27 cellular contexts compared by ENCODE assay signal in genomic region chrX:145563159-145563558, GRCh38.
DNase-seq lines count a peak whose midpoint lies in the region; FAIRE-seq and TF ChIP-seq lines count a peak whose summit lies in the region.
"Had no signal": no experiment of that assay in that cellular context is flagged by ENCODE, and none has a peak within 500 bp of the region (broad histone marks: within the 10 kb centered on the region; RNA-seq: fewer than 3 reads in every experiment).

No MANE protein-coding gene starts in this region.

- no peak overlapping the region for H3K27ac Mint-ChIP-seq in astrocyte (ENCODE audit: unreplicated experiment)
- peak overlapping the region; percentile 78 for H3K27ac Mint-ChIP-seq in neural crest cell (ENCODE audit: unreplicated experiment)
- H3K27ac Mint-ChIP-seq: B cell; CD4-positive, alpha-beta T cell; CD8-positive, alpha-beta T cell had no signal

- H3K27me3 Mint-ChIP-seq in astrocyte (ENCODE audit: low read depth, unreplicated experiment) (no peaks in the 10 kb centered on the region), neural crest cell (ENCODE audit: low read depth) (no peaks in the 10 kb centered on the region)
- H3K27me3 Mint-ChIP-seq: B cell; CD4-positive, alpha-beta T cell had no signal

- H3K9me3 ChIP-seq in HUES48 (ENCODE audit: control insufficient read depth, insufficient read depth, low read length) (peaks cover 9% of the 10 kb centered on the region; the same call in 1 of the 2 replicates), MM.1S (replicated peaks; ENCODE audit: insufficient read depth, low read length) (no peaks in the 10 kb centered on the region), astrocyte (ENCODE audit: insufficient read depth, low read depth, low read length) (no peaks in the 10 kb centered on the region)
- H3K9me3 ChIP-seq: A549; BLaER1 treated with 17β-estradiol and CSF1 and Interleukin-3, amounts not matched to agents 10 nM and 100 nM; Caco-2 had no signal

- H3K4me2 ChIP-seq in MM.1S (ENCODE audit: low read depth, low read length) (no peak overlapping the region), astrocyte (ENCODE audit: low read length) (no peak overlapping the region)
- H3K4me2 ChIP-seq: A549; BLaER1 treated with 17β-estradiol and CSF1 and Interleukin-3, amounts not matched to agents 10 nM and 100 nM had no signal

- H3K4me3 ChIP-seq in HUES48 (ENCODE audit: low read depth, low read length) = peak overlapping the region; percentile 27; the same call in 1 of the 2 replicates
- no peak overlapping the region for H3K4me3 ChIP-seq in MM.1S (ENCODE audit: low read length)
- no peak overlapping the region for H3K4me3 ChIP-seq in astrocyte (ENCODE audit: insufficient read depth, low read depth, low read length)
- H3K4me3 ChIP-seq: A549; BLaER1 treated with 17β-estradiol and CSF1 and Interleukin-3, amounts not matched to agents 10 nM and 100 nM; GM12878 had no signal

- DNase-seq in MM.1S (no peak), astrocyte (ENCODE audit: low read depth) (no peak), neural crest cell (ENCODE audit: low read depth, low spot score) (no peak), NCI-H2081 treated with DMSO at 0.1 percent for 48 hours (lab: John Stamatoyannopoulos, UW) (no peak), NCI-H82 (lab: John Stamatoyannopoulos, UW) (no peak), activated gamma-delta T cell treated with Interleukin-2 at 50 U/mL for 16 hours (no peak)
- DNase-seq: AML-193; Caco-2; Calu3; CD4-positive, alpha-beta T cell; CD8-positive, alpha-beta T cell; DMS 273 treated with DMSO at 0.1 percent for 48 hours; DMS153; DMS53; DMS79; DND-41; EL; GDM1 had no signal

- H3K4me1 Mint-ChIP-seq in astrocyte (ENCODE audit: low read depth, unreplicated experiment) = no peaks in the 10 kb centered on the region
- peaks cover 17% of the 10 kb centered on the region for H3K4me1 Mint-ChIP-seq in neural crest cell
- H3K4me1 Mint-ChIP-seq: B cell had no signal

- H3K79me2 ChIP-seq in MM.1S (ENCODE audit: low read length) (no peaks in the 10 kb centered on the region), astrocyte (ENCODE audit: insufficient read depth, low read length) (no peaks in the 10 kb centered on the region)

- H4K20me1 ChIP-seq in MM.1S (ENCODE audit: insufficient read depth, low read length) = no peaks in the 10 kb centered on the region
- no peaks in the 10 kb centered on the region for H4K20me1 ChIP-seq in astrocyte (ENCODE audit: insufficient read depth, low read length)

- peaks cover under 1% of the 10 kb centered on the region for H3K9me3 Mint-ChIP-seq in astrocyte (ENCODE audit: unreplicated experiment)
- peaks cover 8% of the 10 kb centered on the region for H3K9me3 Mint-ChIP-seq in neural crest cell

- no peaks in the 10 kb centered on the region for H3K36me3 Mint-ChIP-seq in astrocyte (ENCODE audit: low read depth, unreplicated experiment)
- H3K36me3 Mint-ChIP-seq in neural crest cell (ENCODE audit: low read depth) = peaks cover 4% of the 10 kb centered on the region
- H3K36me3 Mint-ChIP-seq: CD8-positive, alpha-beta T cell had no signal

- 0 out of 2 replicates have a peak overlapping the region, but pooled peaks have one; percentile 12 for H2AFZ ChIP-seq in MM.1S (ENCODE audit: low read length)
- no peak overlapping the region for H2AFZ ChIP-seq in astrocyte (ENCODE audit: low read depth, low read length)

- peak; percentile 43 for FAIRE-seq in astrocyte (lab: Jason Lieb, UNC)
- FAIRE-seq: GM12878, GM12892, GM18507 had no signal

- H3K27me3 ChIP-seq in HUES48 (ENCODE audit: control insufficient read depth, insufficient read depth, low read length) = no peaks in the 10 kb centered on the region
- no peaks in the 10 kb centered on the region for H3K27me3 ChIP-seq in MM.1S (replicated peaks; ENCODE audit: insufficient read depth, low read length)
- H3K27me3 ChIP-seq in astrocyte (ENCODE audit: insufficient read depth, low read length) = no peaks in the 10 kb centered on the region

- no peaks in the 10 kb centered on the region for H3K9me2 ChIP-seq in MM.1S (replicated peaks; ENCODE audit: insufficient read depth, low read length)

- H3K4me1 ChIP-seq in HUES48 (ENCODE audit: control insufficient read depth, insufficient read depth, low read length) = peaks cover 10% of the 10 kb centered on the region; the same call in 1 of the 2 replicates
- H3K4me1 ChIP-seq in MM.1S (ENCODE audit: low read length) = no peaks in the 10 kb centered on the region
- no peaks in the 10 kb centered on the region for H3K4me1 ChIP-seq in astrocyte (ENCODE audit: insufficient read depth, low read length)
- H3K4me1 ChIP-seq: A549; BLaER1 treated with 17β-estradiol and CSF1 and Interleukin-3, amounts not matched to agents 10 nM and 100 nM; Caco-2 had no signal

- no peak overlapping the region for H3K27ac ChIP-seq in HUES48 (ENCODE audit: low read depth, low read length)
- no peak overlapping the region for H3K27ac ChIP-seq in MM.1S (ENCODE audit: low read length)
- no peak overlapping the region for H3K27ac ChIP-seq in astrocyte (ENCODE audit: low read depth, low read length)
- H3K27ac ChIP-seq: 22Rv1; A549; BLaER1 treated with 17β-estradiol and CSF1 and Interleukin-3, amounts not matched to agents 10 nM and 100 nM; C4-2B had no signal

- TF ChIP-seq CTCF in MM.1S (IDR thresholded peaks at IDR 0.05; ENCODE audit: low read length) = no peak
- TF ChIP-seq CTCF in astrocyte (IDR thresholded peaks at IDR 0.05; ENCODE audit: insufficient read depth, low read depth, low read length) = no peak
- no peak for TF ChIP-seq CTCF in neural crest cell (conservative IDR thresholded peaks at IDR 0.05)

- H3K36me3 ChIP-seq in HUES48 (ENCODE audit: control insufficient read depth, insufficient read depth, low read length) = no peaks in the 10 kb centered on the region
- no peaks in the 10 kb centered on the region for H3K36me3 ChIP-seq in MM.1S (replicated peaks; ENCODE audit: insufficient read depth, low read length)
- H3K36me3 ChIP-seq in astrocyte (ENCODE audit: insufficient read depth, low read length) = no peaks in the 10 kb centered on the region
- H3K36me3 ChIP-seq: BLaER1 treated with 17β-estradiol and CSF1 and Interleukin-3, amounts not matched to agents 10 nM and 100 nM had no signal

- H3K4me3 Mint-ChIP-seq in astrocyte (ENCODE audit: unreplicated experiment) = no peak overlapping the region
- no peak overlapping the region for H3K4me3 Mint-ChIP-seq in neural crest cell
- H3K4me3 Mint-ChIP-seq: B cell; CD4-positive, alpha-beta T cell; CD8-positive, alpha-beta T cell had no signal

- no peaks in the 10 kb centered on the region for H3F3A ChIP-seq in MM.1S (ENCODE audit: insufficient read depth, low read length)

- H3K9ac ChIP-seq in HUES48 (ENCODE audit: low read depth, low read length) (no peak overlapping the region), MM.1S (ENCODE audit: low read length) (no peak overlapping the region), astrocyte (ENCODE audit: low read length) (no peak overlapping the region)
- H3K9ac ChIP-seq: BLaER1 treated with 17β-estradiol and CSF1 and Interleukin-3, amounts not matched to agents 10 nM and 100 nM had no signal
